Comparison of ENCODE assay signal across 21 cellular contexts in genomic region chr1:160367934-160368923, GRCh38.
A peak's percentile ranks its signal among the peaks of the same experiment; 100 is the strongest.
DNase-seq lines count a peak whose midpoint lies in the region; ATAC-seq and TF ChIP-seq lines count a peak whose summit lies in the region.
"Had no signal": no experiment of that assay in that cellular context is flagged by ENCODE, and none has a peak within 500 bp of the region (broad histone marks: within the 10 kb centered on the region; RNA-seq: fewer than 3 reads in every experiment).

No MANE protein-coding gene starts in this region.

- TF ChIP-seq POLR2A in erythroblast (IDR thresholded peaks at IDR 0.05; ENCODE audit: low read length), result no peak

- peak; percentile 44 for DNase-seq in activated CD8-positive, alpha-beta memory T cell treated with anti-CD3 and anti-CD28 coated beads for 24 hours
- no peak for DNase-seq in activated CD8-positive, alpha-beta memory T cell treated with anti-CD3 and anti-CD28 coated beads, Interleukin-2, amount 50 U/mL, for 4 hours
- DNase-seq in OCI-M1 (lab: John Stamatoyannopoulos, UW), result peak; percentile 39
- peak; percentile 51 to 71 for DNase-seq in erythroblast (lab: John Stamatoyannopoulos, UW)
- DNase-seq in retina, result peak; percentile 14
- DNase-seq in NCI-H526 (lab: John Stamatoyannopoulos, UW), result no peak
- DNase-seq in activated T-cell treated with anti-CD3 and anti-CD28 coated beads for 4 hours, result no peak
- DNase-seq: activated CD4-positive, alpha-beta memory T cell treated with anti-CD3 and anti-CD28 coated beads for 36 hours; AML-193; CD8-positive, alpha-beta memory T cell; DMS79 treated with DMSO at 0.1 percent for 48 hours; effector CD8-positive, alpha-beta T cell; kidney glomerular epithelial cell; mammary epithelial cell; NCI-H1048; NCI-H2029; NCI-H446; ovary; right cardiac atrium; RPMI8226 had no signal

- no peak for ATAC-seq in GM19467 (IDR thresholded peaks at IDR 0.05; ENCODE audit: unreplicated experiment)
- ATAC-seq: right cardiac atrium had no signal

Comparison
In these comparisons a context has a peak if more than half of its experiments do, and no peak if none do; other contexts are left out.
1. DNase-seq: peak in activated CD8-positive, alpha-beta memory T cell treated with anti-CD3 and anti-CD28 coated beads for 24 hours (single experiment), OCI-M1 (single experiment), erythroblast (2 of 2) and retina (single experiment); none in activated CD8-positive, alpha-beta memory T cell treated with anti-CD3 and anti-CD28 coated beads, Interleukin-2, amount 50 U/mL, for 4 hours (single experiment), NCI-H526 (0 of 2) and activated T-cell treated with anti-CD3 and anti-CD28 coated beads for 4 hours (single experiment).